Comparison of ENCODE assay signal across 9 cellular contexts in the genomic region with DNA sequence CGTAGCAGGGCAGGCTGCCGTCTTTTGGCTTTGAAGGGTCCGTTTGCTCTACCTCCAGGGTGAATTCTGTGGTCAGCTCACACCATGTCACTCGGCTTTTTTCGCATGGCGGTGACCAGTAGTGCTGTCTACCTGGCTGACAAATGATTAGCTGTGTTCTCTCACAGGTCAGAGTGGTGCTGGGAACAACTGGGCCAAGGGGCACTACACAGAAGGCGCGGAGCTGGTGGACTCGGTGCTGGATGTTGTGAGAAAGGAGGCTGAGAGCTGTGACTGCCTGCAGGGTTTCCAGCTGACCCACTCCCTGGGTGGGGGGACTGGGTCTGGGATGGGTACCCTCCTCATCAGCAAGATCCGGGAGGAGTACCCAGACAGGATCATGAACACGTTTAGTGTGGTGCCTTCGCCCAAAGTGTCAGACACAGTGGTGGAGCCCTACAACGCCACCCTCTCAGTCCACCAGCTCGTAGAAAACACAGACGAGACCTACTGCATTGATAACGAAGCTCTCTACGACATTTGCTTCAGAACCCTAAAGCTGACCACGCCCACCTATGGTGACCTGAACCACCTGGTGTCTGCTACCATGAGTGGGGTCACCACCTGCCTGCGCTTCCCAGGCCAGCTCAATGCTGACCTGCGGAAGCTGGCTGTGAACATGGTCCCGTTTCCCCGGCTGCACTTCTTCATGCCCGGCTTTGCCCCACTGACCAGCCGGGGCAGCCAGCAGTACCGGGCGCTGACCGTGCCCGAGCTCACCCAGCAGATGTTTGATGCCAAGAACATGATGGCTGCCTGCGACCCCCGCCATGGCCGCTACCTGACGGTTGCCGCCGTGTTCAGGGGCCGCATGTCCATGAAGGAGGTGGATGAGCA. TPM values are rescaled to one million over a fixed set of nuclear protein-coding genes. Genes with fewer than 3 reads are reported as not detected.
DNase-seq lines count a peak whose midpoint lies in the region; ATAC-seq and TF ChIP-seq lines count a peak whose summit lies in the region.
"Had no signal": no experiment of that assay in that cellular context is flagged by ENCODE, and none has a peak within 500 bp of the region (broad histone marks: within the 10 kb centered on the region; RNA-seq: fewer than 3 reads in every experiment).

No MANE protein-coding gene starts in this region.

- no peak for ATAC-seq in Right ventricle myocardium inferior
- no peak for ATAC-seq in HG02623 (IDR thresholded peaks at IDR 0.05; ENCODE audit: unreplicated experiment)
- ATAC-seq in HG03457 (IDR thresholded peaks at IDR 0.05; ENCODE audit: unreplicated experiment) = no peak
- ATAC-seq in GM21619 (IDR thresholded peaks at IDR 0.05; ENCODE audit: unreplicated experiment) = no peak

- no peaks in the 10 kb centered on the region for H3K27me3 ChIP-seq in cardiac muscle cell
- H3K27me3 ChIP-seq in brain microvascular endothelial cell (replicated peaks) = no peaks in the 10 kb centered on the region

- H3K27ac ChIP-seq in cardiac muscle cell (peak overlapping the region; percentile 91), brain microvascular endothelial cell (peak overlapping the region; percentile 55), mesodermal cell (ENCODE audit: low read depth, low read length, severe bottlenecking) (no peak overlapping the region), urinary bladder (ENCODE audit: low read depth) (no peak overlapping the region)

- TF ChIP-seq CTCF in cardiac muscle cell (IDR thresholded peaks at IDR 0.05; ENCODE audit: low read depth, low read length) = no peak
- TF ChIP-seq CTCF in brain microvascular endothelial cell (IDR thresholded peaks at IDR 0.05; ENCODE audit: low read depth, low read length, missing control alignments) = no peak

- no peaks in the 10 kb centered on the region for H3K9me3 ChIP-seq in cardiac muscle cell (ENCODE audit: low read depth)
- H3K9me3 ChIP-seq in mesodermal cell (ENCODE audit: control insufficient read depth, low read length) = no peaks in the 10 kb centered on the region

- in situ Hi-C loops in brain microvascular endothelial cell (cut with HindIII; ENCODE audit: low pct_ligation_motif_present, low sequenced_read_pairs) = no loop called here

- H3K4me1 ChIP-seq in cardiac muscle cell (ENCODE audit: low read depth) (peaks cover 14% of the 10 kb centered on the region), mesodermal cell (ENCODE audit: control insufficient read depth, insufficient read depth, low read length, poor library complexity, severe bottlenecking) (peaks cover 8% of the 10 kb centered on the region), urinary bladder (ENCODE audit: insufficient read depth) (no peaks in the 10 kb centered on the region)

- WGBS in mesodermal cell (ENCODE audit: insufficient coverage in 2 of 2), 2 experiments = 88 to 89% methylated on average over 33 to 34 of the region's 35 CpGs
- 77% methylated on average over 35 of the region's 35 CpGs for WGBS in urinary bladder

- no peak for DNase-seq in cardiac muscle cell (ENCODE audit: low read depth in 1 of 2, low spot score in 1 of 2)
- DNase-seq in Right ventricle myocardium inferior (ENCODE audit: missing footprints) = no peak
- DNase-seq in brain microvascular endothelial cell = no peak

- H3K36me3 ChIP-seq in cardiac muscle cell (peaks cover 12% of the 10 kb centered on the region), brain microvascular endothelial cell (replicated peaks) (peaks cover 25% of the 10 kb centered on the region), mesodermal cell (ENCODE audit: control insufficient read depth, insufficient read depth, low read length) (peaks cover 27% of the 10 kb centered on the region), urinary bladder (ENCODE audit: insufficient read depth) (no peaks in the 10 kb centered on the region)

- intact Hi-C loops in Right ventricle myocardium inferior (cut with DNase I) = no loop called here

- H3K4me3 ChIP-seq in cardiac muscle cell (peak overlapping the region; percentile 96), brain microvascular endothelial cell (ENCODE audit: low read depth, low read length) (peak overlapping the region; percentile 86), mesodermal cell (ENCODE audit: extremely low read depth, insufficient read depth, low read length, poor library complexity, severe bottlenecking) (peak overlapping the region; percentile 93), urinary bladder (ENCODE audit: low read depth, low read length) (peak overlapping the region; percentile 84)

RNA-seq across cellular contexts. Expression of a gene that starts 1.5 kb away (rescaled TPM):
- total RNA-seq in cardiac muscle cell (412 and 540 TPM in 2 replicates), Right ventricle myocardium inferior (620 TPM), urinary bladder (57.9 TPM)
- polyA plus RNA-seq in cardiac muscle cell (745 and 845 TPM in 2 replicates), urinary bladder (239 TPM)
- polyA plus RNA-seq in mesodermal cell (2013, experiment 1 of 2) = 341 TPM
- polyA plus RNA-seq in mesodermal cell (2013, experiment 2 of 2) = 341 TPM

RNA-seq across cellular contexts. Expression of a gene that starts 8.5 kb away (rescaled TPM):
- total RNA-seq in cardiac muscle cell = 0.95 TPM in 1 of 2 replicates, not detected in the other
- 3.2 and 3.3 TPM in 2 replicates for polyA plus RNA-seq in cardiac muscle cell
- 1.4 TPM for total RNA-seq in Right ventricle myocardium inferior
- not detected for polyA plus RNA-seq in mesodermal cell (2013, experiment 1 of 2)
- polyA plus RNA-seq in mesodermal cell (2013, experiment 2 of 2) = not detected
- not detected for total RNA-seq in urinary bladder
- not detected for polyA plus RNA-seq in urinary bladder
- total RNA-seq: esophagus mucosa had no signal

RNA-seq across cellular contexts. Expression of a gene that starts 11.9 kb away (rescaled TPM):
- 0.25 TPM in 1 of 2 replicates, not detected in the other for total RNA-seq in cardiac muscle cell
- polyA plus RNA-seq in cardiac muscle cell = 0.24 TPM in 1 of 2 replicates, not detected in the other
- not detected for total RNA-seq in Right ventricle myocardium inferior
- polyA plus RNA-seq in mesodermal cell (2013, experiment 1 of 2) = not detected
- polyA plus RNA-seq in mesodermal cell (2013, experiment 2 of 2) = not detected
- not detected for total RNA-seq in urinary bladder
- polyA plus RNA-seq in urinary bladder = 0.05 TPM

RNA-seq across cellular contexts. Expression of a gene that starts 12.6 kb away (rescaled TPM):
- 68.6 and 78.2 TPM in 2 replicates for total RNA-seq in cardiac muscle cell
- 73.3 and 87.6 TPM in 2 replicates for polyA plus RNA-seq in cardiac muscle cell
- total RNA-seq in Right ventricle myocardium inferior = 37.9 TPM
- polyA plus RNA-seq in mesodermal cell (2013, experiment 1 of 2) = 60.0 TPM
- polyA plus RNA-seq in mesodermal cell (2013, experiment 2 of 2) = 50.4 TPM
- total RNA-seq in urinary bladder = 28.9 TPM
- 64.2 TPM for polyA plus RNA-seq in urinary bladder

RNA-seq across cellular contexts. Expression of a gene that starts 15.3 kb away (rescaled TPM):
- total RNA-seq in cardiac muscle cell = 0.32 TPM in 1 of 2 replicates, not detected in the other
- polyA plus RNA-seq in cardiac muscle cell = 0.12 TPM in 1 of 2 replicates, not detected in the other
- not detected for total RNA-seq in Right ventricle myocardium inferior
- not detected for polyA plus RNA-seq in mesodermal cell (2013, experiment 1 of 2)
- polyA plus RNA-seq in mesodermal cell (2013, experiment 2 of 2) = not detected
- total RNA-seq in urinary bladder = not detected
- 0.09 TPM for polyA plus RNA-seq in urinary bladder

Comparison
In these comparisons a context has a peak if more than half of its experiments do, and no peak if none do; other contexts are left out.
1. H3K27ac ChIP-seq: peak in cardiac muscle cell (single experiment) and brain microvascular endothelial cell (single experiment); none in mesodermal cell (single experiment) and urinary bladder (single experiment).
2. Peak in every context shown above with its lines, with median percentiles within 50 percentile points of each other: H3K4me3 ChIP-seq.